Comparison of ENCODE assay signal across 1 cellular context in genomic region chr12:96438330-96438729, GRCh38.
A peak's percentile ranks its signal among the peaks of the same experiment; 100 is the strongest.
TF ChIP-seq lines count a peak whose summit lies in the region.

No MANE protein-coding gene starts in this region.

TF ChIP-seq in HEK293, 187 proteins besides CTCF, POLR2A, EP300 and RAD21:
- TF ChIP-seq ZNF639 (tag by site-specific recombination; IDR thresholded peaks at IDR 0.05), result no peak
- TF ChIP-seq ATF2 (tag by site-specific recombination; IDR thresholded peaks at IDR 0.05; ENCODE audit: low read depth), result peak; percentile 41; the same call in 1 of the 2 replicates
- no peak for TF ChIP-seq ZNF645 (tag by site-specific recombination; IDR thresholded peaks at IDR 0.05)
- no peak for TF ChIP-seq KLF1 (tag by site-specific recombination; IDR thresholded peaks at IDR 0.05)
- no peak for TF ChIP-seq WT1 (tag by site-specific recombination; IDR thresholded peaks at IDR 0.05)
- no peak for TF ChIP-seq ZNF248 (tag by site-specific recombination; IDR thresholded peaks at IDR 0.05)
- no peak for TF ChIP-seq KLF16 (tag by site-specific recombination; IDR thresholded peaks at IDR 0.05)
- no peak for TF ChIP-seq INSM2 (tag by site-specific recombination; IDR thresholded peaks at IDR 0.05)
- no peak for TF ChIP-seq ZBTB49 (tag by site-specific recombination; IDR thresholded peaks at IDR 0.05; ENCODE audit: low read depth)
